Comparison of ENCODE assay signal across 11 cellular contexts in the genomic region with DNA sequence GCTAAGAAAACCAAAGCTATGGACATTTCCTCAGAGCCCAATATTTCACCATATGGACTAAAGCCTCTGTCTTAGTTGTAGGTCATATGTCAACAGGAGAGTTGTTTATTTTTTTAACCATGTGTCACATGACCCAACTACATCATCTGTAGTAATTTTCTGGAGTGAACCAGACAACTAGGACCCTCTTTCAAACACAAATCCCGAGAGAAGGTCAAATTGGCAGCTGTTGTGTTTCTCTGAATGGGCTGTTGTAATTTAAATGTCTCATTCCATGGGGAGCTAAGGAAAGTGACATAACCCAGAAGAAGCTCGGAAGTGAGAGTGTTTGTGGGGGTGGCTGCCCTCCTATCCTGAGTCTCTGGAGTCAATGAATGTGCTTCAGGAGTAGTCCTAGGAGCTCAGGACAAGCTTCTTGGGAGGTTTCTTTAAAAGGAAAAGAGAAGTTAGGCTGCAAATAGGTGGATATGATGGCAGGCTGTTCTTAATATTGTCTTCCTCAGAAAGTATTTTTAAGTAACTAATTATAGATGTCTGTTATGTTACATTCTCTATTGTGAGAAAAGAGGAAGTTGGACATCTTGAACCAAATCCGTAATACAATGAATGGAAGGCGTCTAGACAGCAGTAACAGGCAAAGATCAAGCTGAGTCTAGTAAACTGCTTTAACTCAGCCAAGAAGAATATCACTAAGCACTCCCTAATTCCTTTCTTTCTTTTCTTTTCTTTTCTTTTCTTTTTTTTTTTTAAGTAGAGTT. TPM values are rescaled to one million over a fixed set of nuclear protein-coding genes. Genes with fewer than 3 reads are reported as not detected.
DNase-seq lines count a peak whose midpoint lies in the region; ATAC-seq and TF ChIP-seq lines count a peak whose summit lies in the region.
"Had no signal": no experiment of that assay in that cellular context is flagged by ENCODE, and none has a peak within 500 bp of the region (broad histone marks: within the 10 kb centered on the region; RNA-seq: fewer than 3 reads in every experiment).

No MANE protein-coding gene starts in this region.

- H3K4me2 ChIP-seq in BLaER1, result peak overlapping the region; percentile 66

- no peaks in the 10 kb centered on the region for H3K27me3 ChIP-seq in BLaER1
- H3K27me3 ChIP-seq in ovary, result no peaks in the 10 kb centered on the region

- H3K36me3 ChIP-seq in BLaER1 (no peaks in the 10 kb centered on the region), ovary (no peaks in the 10 kb centered on the region)

- peak; percentile 71 for ATAC-seq in GM19467 (IDR thresholded peaks at IDR 0.05; ENCODE audit: unreplicated experiment)
- peak; percentile 80 for ATAC-seq in HG03139 (IDR thresholded peaks at IDR 0.05; ENCODE audit: unreplicated experiment)

- peaks cover 9% of the 10 kb centered on the region; the same call in 1 of the 2 replicates for H3K9me3 ChIP-seq in BLaER1
- H3K9me3 ChIP-seq in ovary, result no peaks in the 10 kb centered on the region

- H3K9ac ChIP-seq in BLaER1, result no peak overlapping the region

- WGBS in ovary, 3 donors, result 70 to 81% (median 73%) methylated on average over 4 of the region's 4 CpGs

- intact Hi-C loops in ovary (cut with DNase I), result no loop called here

- H3K4me3 ChIP-seq in BLaER1, result no peak overlapping the region
- no peak overlapping the region for H3K4me3 ChIP-seq in ovary

- TF ChIP-seq POLR2A in ovary (IDR thresholded peaks at IDR 0.05), result no peak

- DNase-seq in UCSD-AML1 (lab: John Stamatoyannopoulos, UW; ENCODE audit: unreplicated experiment) (peak; percentile 12), ovary (no peak), NCI-H2171 (lab: John Stamatoyannopoulos, UW) (no peak)
- DNase-seq in activated naive CD4-positive, alpha-beta T cell treated with anti-CD3 and anti-CD28 coated beads, Interleukin-2, amount 50 U/mL, for 16 hours, result no peak
- no peak for DNase-seq in stimulated activated CD4-positive, alpha-beta T cell treated with anti-CD3 and anti-CD28 coated beads, Interleukin-4, amount 100 ng/mL, for 24 hours
- DNase-seq: stimulated activated CD4-positive, alpha-beta T cell treated with anti-CD3 and anti-CD28 coated beads, Interleukin-4, amount 100 ng/mL, for 4 hours; T-helper 1 cell had no signal

- H3K4me1 ChIP-seq in BLaER1, result peaks cover 17% of the 10 kb centered on the region
- no peaks in the 10 kb centered on the region for H3K4me1 ChIP-seq in ovary (ENCODE audit: insufficient read depth)

- no peak for TF ChIP-seq EP300 in ovary (IDR thresholded peaks at IDR 0.05)

- no peak for TF ChIP-seq CTCF in ovary (IDR thresholded peaks at IDR 0.05)

- peak overlapping the region; percentile 49 for H3K27ac ChIP-seq in BLaER1
- H3K27ac ChIP-seq in ovary, result no peak overlapping the region
- H3K27ac ChIP-seq: HL-60 had no signal

- no peaks in the 10 kb centered on the region for H4K20me1 ChIP-seq in BLaER1

RNA-seq across cellular contexts. Expression of gene TMEM167A, which starts 50.1 kb away (rescaled TPM):
- total RNA-seq in ovary, result 10 to 100 TPM; 17.8 to 49.2 (median 30.5) TPM
- polyA plus RNA-seq in ovary, result 10 to 100 TPM; 18.5 to 35.9 TPM

RNA-seq across cellular contexts. Expression of gene XRCC4, which starts 50.2 kb away (rescaled TPM):
- total RNA-seq in ovary, result 1 to 10 TPM; 1.5 to 4.7 (median 2.6) TPM
- 1 to 10 TPM; 3.2 to 4.1 TPM for polyA plus RNA-seq in ovary
